16 cellular contexts compared by ENCODE assay signal in the genomic region with DNA sequence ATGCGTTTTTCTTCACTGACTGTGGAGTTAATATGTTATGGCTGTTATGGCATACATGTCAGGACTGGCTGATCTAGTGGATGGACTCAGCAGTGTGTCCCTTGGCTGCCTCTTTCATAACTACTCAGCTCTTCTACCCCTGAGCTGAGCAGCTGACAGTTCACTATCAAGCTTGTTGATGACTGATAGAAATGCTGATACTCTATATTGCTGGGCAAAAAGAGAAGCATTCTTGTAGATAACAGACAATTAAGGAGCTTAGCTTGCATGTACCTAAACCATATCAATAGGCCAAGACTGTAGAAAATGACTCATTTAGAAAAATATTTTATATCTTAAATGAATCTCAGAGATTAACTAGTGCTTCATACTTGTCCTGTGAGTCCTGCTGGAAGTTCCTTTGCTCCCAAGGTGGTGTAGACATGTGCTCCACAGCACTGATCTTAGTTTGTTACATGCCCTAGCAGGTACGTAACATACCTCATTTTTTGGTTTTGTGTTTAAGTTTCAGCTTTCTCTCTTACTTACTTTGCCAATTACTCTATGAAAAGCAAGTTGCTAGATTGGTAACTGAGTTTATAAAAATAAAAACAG.
"Had no signal": no experiment of that assay in that cellular context is flagged by ENCODE, and none has a peak within 500 bp of the region (broad histone marks: within the 10 kb centered on the region; RNA-seq: fewer than 3 reads in every experiment).

No MANE protein-coding gene starts in this region.

- H3K27me3 ChIP-seq: body of pancreas, colonic mucosa, heart right ventricle had no signal

- ATAC-seq: activated CD8-positive, alpha-beta memory T cell treated with anti-CD3 and anti-CD28 coated beads, Interleukin-2, amount 10 ng/mL, durations not matched to agents 7 days and 5 days; activated T-helper 17 cell treated with anti-CD3 and anti-CD28 coated beads, Interleukin-2, amount 50 U/mL, for 72 hours; body of pancreas; heart right ventricle; left colon had no signal

- H3K4me3 ChIP-seq: body of pancreas, colonic mucosa, heart right ventricle, lung had no signal

- H3K4me1 ChIP-seq: body of pancreas, colonic mucosa, heart right ventricle had no signal

- H3K36me3 ChIP-seq: colonic mucosa, heart right ventricle had no signal

- H3K27ac ChIP-seq: body of pancreas, colonic mucosa, heart right ventricle had no signal

- DNase-seq: activated CD4-positive, alpha-beta memory T cell treated with anti-CD3 and anti-CD28 coated beads, Interleukin-2, amount 10 ng/mL, durations not matched to agents 7 days and 5 days; activated CD4-positive, alpha-beta T cell treated with anti-CD3 and anti-CD28 coated beads for 48 hours; activated CD4-positive, CD25-positive, alpha-beta regulatory T cell; activated CD8-positive, alpha-beta memory T cell treated with anti-CD3 and anti-CD28 coated beads, Interleukin-2, amount 10 ng/mL, durations not matched to agents 7 days and 5 days; activated naive CD4-positive, alpha-beta T cell; activated naive CD8-positive, alpha-beta T cell treated with anti-CD3 and anti-CD28 coated beads for 36 hours; amniotic stem cell; body of pancreas; colonic mucosa; heart right ventricle; immature natural killer cell; left colon; midbrain; stimulated activated naive CD4-positive, alpha-beta T cell had no signal

- H3K9me3 ChIP-seq: body of pancreas, colonic mucosa had no signal
